Comparison of ENCODE assay signal across 8 cellular contexts in the genomic region with DNA sequence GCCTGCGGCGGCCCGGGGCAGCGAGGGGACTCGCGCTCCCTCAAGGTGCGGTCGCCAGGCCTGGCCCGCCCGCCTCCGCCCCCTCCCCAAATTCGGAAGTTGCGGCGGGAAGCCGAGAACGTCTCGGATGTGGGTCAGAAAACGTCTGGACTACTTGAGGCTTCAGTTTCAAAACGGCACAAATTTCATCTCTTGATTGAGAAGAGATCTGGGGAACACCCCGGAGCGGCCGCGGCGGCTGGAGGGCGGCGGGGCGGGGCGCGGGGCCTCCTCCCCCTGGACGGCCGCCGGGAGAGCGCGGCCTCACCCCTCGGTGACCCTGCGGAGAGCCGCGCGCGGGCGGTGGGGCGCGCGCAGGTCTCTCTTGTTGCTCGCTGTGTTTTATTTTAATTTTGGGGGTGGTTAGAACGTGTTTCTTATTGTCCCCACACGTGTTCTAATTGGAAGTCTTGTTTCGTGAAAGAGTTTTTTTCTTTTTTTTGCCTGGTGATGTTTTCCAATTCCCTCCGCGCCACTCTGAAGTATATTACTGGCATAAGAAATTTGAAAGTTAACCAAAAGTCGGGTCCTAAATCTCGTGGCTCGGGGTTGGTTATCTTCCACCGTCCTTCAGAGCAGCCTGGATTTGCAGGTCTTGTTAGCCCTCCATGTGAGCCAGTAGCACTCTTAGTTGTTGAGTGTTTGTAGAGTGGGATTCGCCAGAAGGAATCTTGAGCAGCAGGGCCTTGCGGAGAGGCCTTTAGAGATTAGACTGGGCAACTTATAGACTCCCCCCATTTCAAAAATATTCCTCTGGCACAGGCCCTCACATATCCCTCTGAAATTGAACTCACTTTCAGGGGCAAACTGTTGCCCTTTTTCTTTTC. TPM values are rescaled to one million over a fixed set of nuclear protein-coding genes. Genes with fewer than 3 reads are reported as not detected.
A peak's percentile ranks its signal among the peaks of the same experiment; 100 is the strongest.
DNase-seq lines count a peak whose midpoint lies in the region; ATAC-seq, FAIRE-seq and TF ChIP-seq lines count a peak whose summit lies in the region.

No MANE protein-coding gene starts in this region.

- H3K9me3 ChIP-seq in hepatocyte (ENCODE audit: low read depth) (no peaks in the 10 kb centered on the region), stomach smooth muscle (ENCODE audit: control insufficient read depth in 2 of 2, low read length in 2 of 2) (no peaks in the 10 kb centered on the region)

- H3K4me3 Mint-ChIP-seq in activated B cell treated with CpG ODN at 0.5 μM for 24 hours: peak overlapping the region; percentile 67

- H3K4me1 Mint-ChIP-seq in activated B cell treated with CpG ODN at 0.5 μM for 24 hours: peaks cover 33% of the 10 kb centered on the region

- DNase-seq in AG10803 (ENCODE audit: low read depth) (no peak), activated B cell treated with CpG ODN at 0.5 μM for 24 hours (no peak), hepatocyte (ENCODE audit: low spot score) (peak; percentile 57), GOT3 (lab: John Stamatoyannopoulos, UW) (no peak), GM12892 (ENCODE audit: insufficient read length) (no peak)

- H3K4me3 ChIP-seq in AG10803 (ENCODE audit: low read length) (peak overlapping the region; percentile 57), hepatocyte (peak overlapping the region; percentile 50), stomach smooth muscle (ENCODE audit: low read length in 2 of 2) (peak overlapping the region; percentile 40 to 68)

- H3K9me3 Mint-ChIP-seq in activated B cell treated with CpG ODN at 0.5 μM for 24 hours: peaks cover 3% of the 10 kb centered on the region

- peak overlapping the region; percentile 75 for H3K4me2 ChIP-seq in hepatocyte

- H3K27me3 ChIP-seq in hepatocyte (peaks cover 25% of the 10 kb centered on the region), stomach smooth muscle (ENCODE audit: control insufficient read depth in 1 of 2, insufficient read depth in 2 of 2, low read length in 2 of 2) (peaks cover 0 to 12% of the 10 kb centered on the region in 2 donors)

- no peak overlapping the region for H3K27ac Mint-ChIP-seq in activated B cell treated with CpG ODN at 0.5 μM for 24 hours

- H3K9ac ChIP-seq in stomach smooth muscle (ENCODE audit: low read length in 2 of 2): no peak overlapping the region

- H3K27me3 Mint-ChIP-seq in activated B cell treated with CpG ODN at 0.5 μM for 24 hours: peaks cover 36% of the 10 kb centered on the region

- intact Hi-C loops in activated B cell treated with CpG ODN at 0.5 μM for 24 hours (cut with micrococcal nuclease): loop anchor here (5.0 to 10.0 kb wide), 2 partner anchors 357 to 769 kb away; a partner anchor contains a TSS

- H3K36me3 ChIP-seq in hepatocyte (replicated peaks; ENCODE audit: insufficient read depth, low read depth) (no peaks in the 10 kb centered on the region), stomach smooth muscle (ENCODE audit: control insufficient read depth in 2 of 2, insufficient read depth in 2 of 2, low read length in 2 of 2) (no peaks in the 10 kb centered on the region)

- peaks cover 4% of the 10 kb centered on the region for H3K4me1 ChIP-seq in hepatocyte (ENCODE audit: insufficient read depth)
- H3K4me1 ChIP-seq in stomach smooth muscle (ENCODE audit: control insufficient read depth, insufficient read depth, low read length): peaks cover 7% of the 10 kb centered on the region

- peak; percentile 15 for ATAC-seq in GM21528 (IDR thresholded peaks at IDR 0.05; ENCODE audit: low FRiP score, unreplicated experiment)
- ATAC-seq in activated B cell treated with CpG ODN at 0.5 μM for 24 hours (ENCODE audit: low read depth): no peak
- ATAC-seq in GM19023 (IDR thresholded peaks at IDR 0.05; ENCODE audit: unreplicated experiment): no peak

- FAIRE-seq in GM12892 (lab: Jason Lieb, UNC): no peak

- no peak for TF ChIP-seq CTCF in AG10803 (conservative IDR thresholded peaks at IDR 0.05; ENCODE audit: low read length)
- no peak for TF ChIP-seq CTCF in activated B cell treated with CpG ODN at 0.5 μM for 24 hours (IDR thresholded peaks at IDR 0.05)
- no peak for TF ChIP-seq CTCF in hepatocyte (IDR thresholded peaks at IDR 0.05; ENCODE audit: poor library complexity)

- H3K9me2 ChIP-seq in hepatocyte (replicated peaks; ENCODE audit: insufficient read depth): no peaks in the 10 kb centered on the region

- CTCF ChIA-PET in activated B cell treated with CpG ODN at 0.5 μM for 24 hours (lab: Charles Lee): no interaction called here

- no peaks in the 10 kb centered on the region for H4K20me1 ChIP-seq in hepatocyte (ENCODE audit: insufficient read depth, poor library complexity, severe bottlenecking)

- no peaks in the 10 kb centered on the region for H3K36me3 Mint-ChIP-seq in activated B cell treated with CpG ODN at 0.5 μM for 24 hours (ENCODE audit: low read depth)

- no peak overlapping the region for H2AFZ ChIP-seq in hepatocyte

- POLR2A ChIA-PET in activated B cell treated with CpG ODN at 0.5 μM for 24 hours (lab: Charles Lee): no interaction called here

- no peak overlapping the region for H3K27ac ChIP-seq in hepatocyte
- no peak overlapping the region for H3K27ac ChIP-seq in stomach smooth muscle (ENCODE audit: low read length)

- WGBS in hepatocyte (ENCODE audit: low lambda C conversion rate, missing lambda C conversion rate): 11% methylated on average over 46 of the region's 56 CpGs

- no peak for TF ChIP-seq POLR2A in GM12892 (IDR thresholded peaks at IDR 0.05; ENCODE audit: low read depth, low read length)

- peaks cover 3% of the 10 kb centered on the region for H3K79me2 ChIP-seq in hepatocyte

RNA-seq across cellular contexts. Expression of a gene that starts 0.7 kb away (rescaled TPM):
- total RNA-seq in activated B cell treated with CpG ODN at 0.5 μM for 24 hours: not detected in 2 replicates
- 3.1 and 5.5 TPM in 2 replicates for total RNA-seq in hepatocyte
- polyA plus RNA-seq in hepatocyte: 7.2 and 8.8 TPM in 2 replicates
- polyA plus RNA-seq in GM12892 (2012; ENCODE audit: missing spikeins): 1.8 TPM
